15 cellular contexts compared by ENCODE assay signal in the genomic region with DNA sequence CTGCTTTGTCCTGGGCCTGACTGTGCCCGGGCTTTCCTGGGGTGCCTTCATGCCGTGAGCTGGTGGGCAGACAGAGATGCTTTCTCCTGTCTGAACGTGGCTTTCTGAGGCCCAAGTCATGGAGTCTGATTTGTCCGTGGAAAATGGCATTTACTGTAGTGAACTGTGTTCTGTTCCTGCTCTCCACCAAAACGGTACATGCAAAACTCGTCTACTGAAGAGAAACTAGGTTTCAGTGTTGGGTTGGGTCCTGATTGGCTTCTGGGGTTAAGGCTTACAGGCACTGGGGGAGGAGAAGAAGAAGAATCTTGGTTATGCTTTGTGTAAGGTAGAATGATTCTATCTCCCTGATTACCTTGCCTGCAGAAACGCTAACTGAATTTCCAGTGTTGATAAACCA.
DNase-seq lines count a peak whose midpoint lies in the region; ATAC-seq, FAIRE-seq and TF ChIP-seq lines count a peak whose summit lies in the region.
"Had no signal": no experiment of that assay in that cellular context is flagged by ENCODE, and none has a peak within 500 bp of the region (broad histone marks: within the 10 kb centered on the region; RNA-seq: fewer than 3 reads in every experiment).

No MANE protein-coding gene starts in this region.

- H3K4me1 Mint-ChIP-seq in brain = peaks cover 74% of the 10 kb centered on the region

- no peaks in the 10 kb centered on the region for H3K9me1 ChIP-seq in keratinocyte (ENCODE audit: control insufficient read depth, extremely low read depth, insufficient read depth, low read length)

- peaks cover 66% of the 10 kb centered on the region for H3K79me2 ChIP-seq in keratinocyte (ENCODE audit: control insufficient read depth, insufficient read depth, low read length)

- peaks cover 36% of the 10 kb centered on the region for H3K27me3 Mint-ChIP-seq in brain

- H3K27me3 ChIP-seq in keratinocyte (ENCODE audit: control insufficient read depth, extremely low read depth, insufficient read depth, low read length) = no peaks in the 10 kb centered on the region
- H3K27me3 ChIP-seq: Peyer's patch had no signal

- TF ChIP-seq CTCF in brain (conservative IDR thresholded peaks at IDR 0.05) (no peak), keratinocyte (optimal IDR thresholded peaks at IDR 0.05 in 1 of 3, IDR thresholded peaks at IDR 0.05 in 1 of 3, conservative IDR thresholded peaks at IDR 0.05 in 1 of 3; ENCODE audit: extremely low read depth in 1 of 3, insufficient read depth in 2 of 3, low read length in 3 of 3) (no peak)

- no peak overlapping the region for H2AFZ ChIP-seq in keratinocyte (ENCODE audit: control insufficient read depth, low read length)

- H3K9ac ChIP-seq in keratinocyte (ENCODE audit: control insufficient read depth, extremely low read depth, insufficient read depth, low read length) = peak overlapping the region; percentile 73

- peak; percentile 74 for FAIRE-seq in keratinocyte (lab: Jason Lieb, UNC)
- FAIRE-seq: G401.6 had no signal

- H3K36me3 Mint-ChIP-seq in brain = no peaks in the 10 kb centered on the region

- peak overlapping the region in 3 of 5 experiments; percentile 38 to 93 (median 58) for H3K27ac Mint-ChIP-seq in brain

- no peaks in the 10 kb centered on the region for H4K20me1 ChIP-seq in keratinocyte (ENCODE audit: control insufficient read depth, extremely low read depth, insufficient read depth, low read length)

- dilution Hi-C loops in keratinocyte (cut with MboI; ENCODE audit: extremely low pct_ligation_motif_present, low sequenced_read_pairs) = no loop called here

- DNase-seq in NCI-H2227 (lab: John Stamatoyannopoulos, UW; ENCODE audit: unreplicated experiment) = peak; percentile 1
- DNase-seq in NCI-H2227 treated with DMSO at 0.1 percent for 48 hours (lab: John Stamatoyannopoulos, UW) = no peak
- DNase-seq in keratinocyte (ENCODE audit: low read depth, low spot score) = no peak
- DNase-seq in HK-2 (ENCODE audit: unreplicated experiment) = no peak
- no peak for DNase-seq in SW 1271 (lab: John Stamatoyannopoulos, UW)
- DNase-seq: activated CD8-positive, alpha-beta memory T cell treated with anti-CD3 and anti-CD28 coated beads for 24 hours; activated effector memory CD4-positive, alpha-beta T cell treated with anti-CD3 and anti-CD28 coated beads, Interleukin-2, amount 50 U/mL, for 16 hours; Kasumi-1; NCI-H187; NCI-H526 treated with DMSO at 0.1 percent for 48 hours; Peyer's patch had no signal

- ATAC-seq in GM18520 (IDR thresholded peaks at IDR 0.05; ENCODE audit: unreplicated experiment) = no peak

- peaks cover 0 to 3% of the 10 kb centered on the region in 2 experiments for H3K36me3 ChIP-seq in keratinocyte (ENCODE audit: control insufficient read depth in 2 of 2, extremely low read depth in 1 of 2, insufficient read depth in 2 of 2, low read length in 2 of 2)
- H3K36me3 ChIP-seq: Peyer's patch had no signal

- H3K4me1 ChIP-seq in keratinocyte (ENCODE audit: control insufficient read depth, extremely low read depth, insufficient read depth, low read length) = peaks cover 45% of the 10 kb centered on the region

- H3K27ac ChIP-seq in keratinocyte (ENCODE audit: control insufficient read depth, insufficient read depth, low read length) (peak overlapping the region; percentile 19), temporal lobe (ENCODE audit: low read depth, low read length) (peak overlapping the region; percentile 38)
- H3K27ac ChIP-seq: Peyer's patch had no signal

- H3K4me3 ChIP-seq in keratinocyte (ENCODE audit: control insufficient read depth in 2 of 3, extremely low read depth in 1 of 3, insufficient read depth in 2 of 3, low read depth in 1 of 3, low read length in 3 of 3) = peak overlapping the region; percentile 64 to 72 (median 65)

- peak overlapping the region; percentile 75 for H3K4me2 ChIP-seq in keratinocyte (ENCODE audit: control insufficient read depth, extremely low read depth, insufficient read depth, low read depth, low read length)

- H3K9me3 Mint-ChIP-seq in brain = no peaks in the 10 kb centered on the region

- H3K4me3 Mint-ChIP-seq in brain = peak overlapping the region; percentile 87 to 93 (median 91)

- H3K9me3 ChIP-seq in keratinocyte (ENCODE audit: control insufficient read depth, low read depth, low read length) = no peaks in the 10 kb centered on the region
- H3K9me3 ChIP-seq: Peyer's patch had no signal
